Comparison of ENCODE assay signal across 12 cellular contexts in genomic region chr15:59294574-59294960, GRCh38.
DNase-seq lines count a peak whose midpoint lies in the region; ATAC-seq and TF ChIP-seq lines count a peak whose summit lies in the region.
"Had no signal": no experiment of that assay in that cellular context is flagged by ENCODE, and none has a peak within 500 bp of the region (broad histone marks: within the 10 kb centered on the region; RNA-seq: fewer than 3 reads in every experiment).

No MANE protein-coding gene starts in this region.

- H3K27me3 ChIP-seq in body of pancreas (no peaks in the 10 kb centered on the region), layer of hippocampus (ENCODE audit: control insufficient read depth, insufficient read depth, low read length) (no peaks in the 10 kb centered on the region)

- H3K4me3 Mint-ChIP-seq in HFFc6: peak overlapping the region; percentile 80
- H3K4me3 Mint-ChIP-seq in activated T-cell treated with anti-CD3 and anti-CD28 coated beads, Interleukin-2, amount 50 U/mL, for 72 hours: no peak overlapping the region
- H3K4me3 Mint-ChIP-seq in progenitor cell of endocrine pancreas (ENCODE audit: low read depth): no peak overlapping the region

- H3K4me1 ChIP-seq in body of pancreas: peaks cover 16% of the 10 kb centered on the region
- H3K4me1 ChIP-seq: parathyroid adenoma had no signal

- H3K4me1 Mint-ChIP-seq in HFFc6 (ENCODE audit: low read depth) (peaks cover 88% of the 10 kb centered on the region), progenitor cell of endocrine pancreas (ENCODE audit: low read depth) (peaks cover 21% of the 10 kb centered on the region)
- peaks cover 20% of the 10 kb centered on the region for H3K4me1 Mint-ChIP-seq in activated T-cell treated with anti-CD3 and anti-CD28 coated beads, Interleukin-2, amount 50 U/mL, for 72 hours (ENCODE audit: low read depth)

- H3K9me3 Mint-ChIP-seq in HFFc6 (no peaks in the 10 kb centered on the region; the same call in 1 of the 2 replicates), progenitor cell of endocrine pancreas (ENCODE audit: low read depth) (no peaks in the 10 kb centered on the region)
- no peaks in the 10 kb centered on the region for H3K9me3 Mint-ChIP-seq in activated T-cell treated with anti-CD3 and anti-CD28 coated beads, Interleukin-2, amount 50 U/mL, for 72 hours

- peak overlapping the region; percentile 10 to 73 (median 68) for H3K27ac ChIP-seq in body of pancreas
- H3K27ac ChIP-seq in layer of hippocampus (ENCODE audit: low read depth, low read length): peak overlapping the region; percentile 36
- peak overlapping the region; percentile 55 for H3K27ac ChIP-seq in temporal lobe (ENCODE audit: low read depth, low read length)

- ATAC-seq in body of pancreas: no peak
- ATAC-seq in activated T-cell treated with anti-CD3 and anti-CD28 coated beads, Interleukin-2, amount 50 U/mL, for 72 hours (replicated peaks in 1 of 2): no peak

- WGBS in body of pancreas, 2 donors: 86 to 93% methylated on average over 2 of the region's 2 CpGs

- H3K4me3 ChIP-seq in body of pancreas: no peak overlapping the region

- H3K27me3 Mint-ChIP-seq in HFFc6 (ENCODE audit: insufficient read depth) (no peaks in the 10 kb centered on the region; the same call in 1 of the 2 replicates), progenitor cell of endocrine pancreas (no peaks in the 10 kb centered on the region)
- peaks cover 18% of the 10 kb centered on the region for H3K27me3 Mint-ChIP-seq in activated T-cell treated with anti-CD3 and anti-CD28 coated beads, Interleukin-2, amount 50 U/mL, for 72 hours (ENCODE audit: low read depth)

- no peak for TF ChIP-seq CTCF in HFFc6 (IDR thresholded peaks at IDR 0.05)
- no peak for TF ChIP-seq CTCF in body of pancreas (IDR thresholded peaks at IDR 0.05)
- no peak for TF ChIP-seq CTCF in progenitor cell of endocrine pancreas (IDR thresholded peaks at IDR 0.05; ENCODE audit: unreplicated experiment)

- H3K27ac Mint-ChIP-seq in HFFc6: peak overlapping the region; percentile 99
- no peak overlapping the region for H3K27ac Mint-ChIP-seq in activated T-cell treated with anti-CD3 and anti-CD28 coated beads, Interleukin-2, amount 50 U/mL, for 72 hours
- no peak overlapping the region for H3K27ac Mint-ChIP-seq in progenitor cell of endocrine pancreas

- no peaks in the 10 kb centered on the region for H3K36me3 ChIP-seq in body of pancreas (replicated peaks in 1 of 2; ENCODE audit: insufficient read depth in 1 of 2, low read depth in 2 of 2)

- intact Hi-C loops in body of pancreas (cut with DNase I): no loop called here

- H3K36me3 Mint-ChIP-seq in HFFc6 (ENCODE audit: low read depth) (peaks cover 5% of the 10 kb centered on the region; the same call in 1 of the 2 replicates), progenitor cell of endocrine pancreas (ENCODE audit: insufficient read depth) (no peaks in the 10 kb centered on the region)
- H3K36me3 Mint-ChIP-seq in activated T-cell treated with anti-CD3 and anti-CD28 coated beads, Interleukin-2, amount 50 U/mL, for 72 hours (ENCODE audit: insufficient read depth in 2 of 2): no peaks in the 10 kb centered on the region

- DNase-seq in HFFc6: peak; percentile 77
- no peak for DNase-seq in body of pancreas
- DNase-seq in activated T-cell treated with anti-CD3 and anti-CD28 coated beads, Interleukin-2, amount 50 U/mL, for 72 hours: no peak
- no peak for DNase-seq in DMS79 (lab: John Stamatoyannopoulos, UW)
- no peak for DNase-seq in progenitor cell of endocrine pancreas (ENCODE audit: low spot score, unreplicated experiment)
- no peak for DNase-seq in NCI-H1436 (lab: John Stamatoyannopoulos, UW)
- DNase-seq: activated CD8-positive, alpha-beta memory T cell treated with anti-CD3 and anti-CD28 coated beads, Interleukin-2, amount 50 U/mL, for 4 hours; kidney; NCI-H187 had no signal

- no peak for TF ChIP-seq POLR2A in body of pancreas (IDR thresholded peaks at IDR 0.05)

- no peaks in the 10 kb centered on the region for H3K9me3 ChIP-seq in body of pancreas
